ENCODE assay signal across 15 cellular contexts in genomic region chr4:27198971-27199370, GRCh38.
DNase-seq lines count a peak whose midpoint lies in the region; ATAC-seq and TF ChIP-seq lines count a peak whose summit lies in the region.
"Had no signal": no experiment of that assay in that cellular context is flagged by ENCODE, and none has a peak within 500 bp of the region (broad histone marks: within the 10 kb centered on the region; RNA-seq: fewer than 3 reads in every experiment).

No MANE protein-coding gene starts in this region.

- H3K27ac ChIP-seq in WERI-Rb-1, result no peak overlapping the region
- H3K27ac ChIP-seq: 22Rv1, A549, BLaER1 had no signal

- H3K36me3 ChIP-seq in WERI-Rb-1, result no peaks in the 10 kb centered on the region
- H3K36me3 ChIP-seq: BLaER1, HAP-1 had no signal

- TF ChIP-seq CTCF in WERI-Rb-1 (IDR thresholded peaks at IDR 0.05; ENCODE audit: low read depth, low read length), result no peak

- no peaks in the 10 kb centered on the region for H3K27me3 ChIP-seq in WERI-Rb-1 (ENCODE audit: insufficient read depth, low read depth, severe bottlenecking)
- H3K27me3 ChIP-seq: BLaER1 had no signal

- DNase-seq in NCI-H82 (lab: John Stamatoyannopoulos, UW) (peak; percentile 2), NCI-H82 treated with DMSO at 0.1 percent for 48 hours (lab: John Stamatoyannopoulos, UW; ENCODE audit: unreplicated experiment) (no peak), WERI-Rb-1 (peak; percentile 45), renal cortical epithelial cell (ENCODE audit: low read depth) (peak; percentile 82), NCI-H2227 treated with DMSO at 0.1 percent for 48 hours (lab: John Stamatoyannopoulos, UW) (no peak), GF-D8 (lab: John Stamatoyannopoulos, UW) (no peak)
- DNase-seq: CD4-positive, alpha-beta memory T cell; GDM1; KG1 had no signal

- no peak for ATAC-seq in GM21447 (IDR thresholded peaks at IDR 0.05; ENCODE audit: unreplicated experiment)
- ATAC-seq: A549, HepG2 had no signal

- H3K9me3 ChIP-seq in WERI-Rb-1 (ENCODE audit: severe bottlenecking), result peaks cover 4% of the 10 kb centered on the region
- H3K9me3 ChIP-seq: A549, BLaER1, HAP-1 had no signal

- no peak overlapping the region for H3K4me3 ChIP-seq in WERI-Rb-1 (ENCODE audit: low read depth, low read length)
- H3K4me3 ChIP-seq: A549, BLaER1, HAP-1 had no signal

Comparison
In these comparisons a context has a peak if more than half of its experiments do, and no peak if none do; other contexts are left out.
1. DNase-seq: peak in NCI-H82 (single experiment), WERI-Rb-1 (single experiment) and renal cortical epithelial cell (single experiment); none in NCI-H82 treated with DMSO at 0.1 percent for 48 hours (single experiment), NCI-H2227 treated with DMSO at 0.1 percent for 48 hours (single experiment) and GF-D8 (single experiment).